ENCODE assay signal across 23 cellular contexts in the genomic region with DNA sequence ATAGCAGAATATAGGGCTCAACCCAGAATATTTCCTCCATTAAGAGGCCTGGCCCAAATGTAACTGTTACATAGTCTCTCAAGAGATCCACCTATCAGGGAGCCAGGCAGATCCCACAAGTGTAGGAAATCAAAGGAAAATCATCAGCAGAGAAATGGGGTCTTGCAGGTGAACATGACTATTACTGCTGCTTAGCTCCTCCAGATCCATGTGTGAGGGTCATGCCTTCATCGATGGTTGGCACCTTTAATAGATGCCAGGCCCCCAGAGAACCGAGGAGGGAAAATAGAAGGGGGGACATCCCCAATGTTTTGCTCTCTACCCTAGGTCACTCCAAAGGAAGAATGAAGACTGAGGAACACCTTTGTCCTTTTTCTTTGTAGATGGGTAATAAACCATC.
"Had no signal": no experiment of that assay in that cellular context is flagged by ENCODE, and none has a peak within 500 bp of the region (broad histone marks: within the 10 kb centered on the region; RNA-seq: fewer than 3 reads in every experiment).

No MANE protein-coding gene starts in this region.

- H3K27ac ChIP-seq: lower lobe of right lung, testis, uterus had no signal

- H3K27me3 Mint-ChIP-seq: activated CD4-positive, alpha-beta memory T cell treated with anti-CD3 and anti-CD28 coated beads for 36 hours; activated naive CD8-positive, alpha-beta T cell treated with anti-CD3 and anti-CD28 coated beads, Interleukin-2, amount 10 ng/mL, durations not matched to agents 7 days and 5 days; brain; dendritic cell treated with granulocyte-macrophage colony-stimulating factor and Interleukin-4, amounts not matched to agents 40 ng/mL and 50 ng/mL, for 4 days; naive thymus-derived CD4-positive, alpha-beta T cell; stimulated activated memory B cell treated with anti-CD40 and anti-IgM and Interleukin-4, amounts not matched to agents 10 μg/mL and 1 μg/mL and 100 μg/mL, for 72 hours; T-helper 17 cell had no signal

- H3K36me3 ChIP-seq: lower lobe of right lung, uterus had no signal

- DNase-seq: activated CD4-positive, alpha-beta memory T cell treated with anti-CD3 and anti-CD28 coated beads for 36 hours; activated CD4-positive, alpha-beta T cell treated with anti-CD3 and anti-CD28 coated beads for 4 hours; activated CD4-positive, CD25-positive, alpha-beta regulatory T cell; activated effector memory CD4-positive, alpha-beta T cell treated with Interleukin-2 at 50 U/mL for 16 hours; activated naive CD4-positive, alpha-beta T cell treated with anti-CD3 and anti-CD28 coated beads for 36 hours; activated naive CD8-positive, alpha-beta T cell treated with anti-CD3 and anti-CD28 coated beads, Interleukin-2, amount 10 ng/mL, durations not matched to agents 7 days and 5 days; amygdala; effector memory CD4-positive, alpha-beta T cell; lower lobe of right lung; naive thymus-derived CD4-positive, alpha-beta T cell; posterior cingulate gyrus; small intestine; stimulated activated CD4-positive, alpha-beta T cell treated with anti-CD3 and anti-CD28 coated beads, Interleukin-2, amount 100 ng/mL, for 24 hours; T-helper 17 cell; uterus had no signal

- H3K27ac Mint-ChIP-seq: activated CD4-positive, alpha-beta memory T cell treated with anti-CD3 and anti-CD28 coated beads for 36 hours; activated naive CD4-positive, alpha-beta T cell treated with anti-CD3 and anti-CD28 coated beads for 36 hours; activated naive CD8-positive, alpha-beta T cell treated with anti-CD3 and anti-CD28 coated beads, Interleukin-2, amount 10 ng/mL, durations not matched to agents 7 days and 5 days; activated T-cell treated with anti-CD3 and anti-CD28 coated beads, Interleukin-2, amount 50 U/mL, for 72 hours; brain; dendritic cell treated with granulocyte-macrophage colony-stimulating factor and Interleukin-4, amounts not matched to agents 40 ng/mL and 50 ng/mL, for 4 days; naive thymus-derived CD4-positive, alpha-beta T cell; stimulated activated memory B cell treated with anti-CD40 and anti-IgM and Interleukin-4, amounts not matched to agents 10 μg/mL and 1 μg/mL and 100 μg/mL, for 72 hours; T-helper 17 cell had no signal

- H3K36me3 Mint-ChIP-seq: activated naive CD8-positive, alpha-beta T cell treated with anti-CD3 and anti-CD28 coated beads, Interleukin-2, amount 10 ng/mL, durations not matched to agents 7 days and 5 days; stimulated activated memory B cell treated with anti-CD40 and anti-IgM and Interleukin-4, amounts not matched to agents 10 μg/mL and 1 μg/mL and 100 μg/mL, for 72 hours had no signal

- H3K4me1 ChIP-seq: lower lobe of right lung, testis, uterus had no signal

- H3K4me3 Mint-ChIP-seq: activated CD4-positive, alpha-beta memory T cell treated with anti-CD3 and anti-CD28 coated beads for 36 hours; activated naive CD4-positive, alpha-beta T cell treated with anti-CD3 and anti-CD28 coated beads for 36 hours; activated naive CD8-positive, alpha-beta T cell treated with anti-CD3 and anti-CD28 coated beads, Interleukin-2, amount 10 ng/mL, durations not matched to agents 7 days and 5 days; activated T-cell treated with anti-CD3 and anti-CD28 coated beads, Interleukin-2, amount 50 U/mL, for 72 hours; brain; dendritic cell treated with granulocyte-macrophage colony-stimulating factor and Interleukin-4, amounts not matched to agents 40 ng/mL and 50 ng/mL, for 4 days; naive thymus-derived CD4-positive, alpha-beta T cell; neural crest cell; stimulated activated memory B cell treated with anti-CD40 and anti-IgM and Interleukin-4, amounts not matched to agents 10 μg/mL and 1 μg/mL and 100 μg/mL, for 72 hours; T-helper 17 cell had no signal

- H3K9me3 ChIP-seq: testis had no signal

- ATAC-seq: activated T-cell treated with anti-CD3 and anti-CD28 coated beads, Interleukin-2, amount 50 U/mL, for 72 hours; left lobe of liver; lower lobe of right lung; naive thymus-derived CD4-positive, alpha-beta T cell; sciatic nerve; stimulated activated memory B cell treated with anti-CD40 and anti-IgM and Interleukin-4, amounts not matched to agents 10 μg/mL and 1 μg/mL and 100 μg/mL, for 72 hours; T-helper 17 cell had no signal

- H3K4me1 Mint-ChIP-seq: activated naive CD8-positive, alpha-beta T cell treated with anti-CD3 and anti-CD28 coated beads, Interleukin-2, amount 10 ng/mL, durations not matched to agents 7 days and 5 days; naive thymus-derived CD4-positive, alpha-beta T cell; neural crest cell; stimulated activated memory B cell treated with anti-CD40 and anti-IgM and Interleukin-4, amounts not matched to agents 10 μg/mL and 1 μg/mL and 100 μg/mL, for 72 hours; T-helper 17 cell had no signal

- H3K4me3 ChIP-seq: lower lobe of right lung, testis, uterus had no signal
